8 cellular contexts compared by ENCODE assay signal in the genomic region with DNA sequence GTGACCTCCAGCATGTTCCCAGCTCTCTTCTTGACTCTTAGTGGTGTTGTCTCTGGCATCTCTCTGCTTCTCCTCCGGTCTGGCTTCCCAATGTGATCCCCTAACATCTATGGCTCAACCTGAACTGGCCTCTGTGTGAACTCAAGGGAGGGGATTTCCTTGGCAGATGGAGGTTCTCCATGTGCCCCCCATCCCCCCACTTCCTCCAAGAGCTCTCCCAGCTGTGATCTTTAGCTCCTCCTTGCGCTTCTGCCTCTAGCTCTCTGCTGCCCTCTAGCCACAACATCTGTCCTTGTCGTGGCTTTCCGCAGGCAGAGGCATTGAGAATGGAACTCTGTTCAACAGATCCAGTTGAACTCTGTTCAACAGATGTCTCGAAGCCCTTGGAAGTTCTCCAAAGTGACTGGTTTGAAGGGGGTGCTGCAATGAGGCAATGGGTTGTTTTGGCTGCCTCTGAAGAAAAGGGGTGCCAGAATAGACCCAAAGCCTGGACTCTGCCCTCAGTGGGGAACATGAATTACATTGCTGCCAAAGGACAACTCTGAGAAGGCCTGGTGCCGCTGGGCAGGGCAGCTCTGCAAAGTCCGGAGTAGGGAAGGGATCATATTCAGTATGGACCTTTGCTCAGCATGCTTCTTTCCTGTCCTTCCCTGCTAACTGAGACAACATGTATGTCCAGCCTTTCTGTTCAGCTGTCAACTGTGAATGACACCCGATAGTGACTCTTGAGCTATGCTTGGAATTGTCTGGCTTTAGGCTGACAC.
DNase-seq lines count a peak whose midpoint lies in the region; ATAC-seq, FAIRE-seq and TF ChIP-seq lines count a peak whose summit lies in the region.

No MANE protein-coding gene starts in this region.

- 30% methylated on average over 8 of the region's 8 CpGs for WGBS in A549 (ENCODE audit: missing lambda C conversion rate)
- 14% methylated on average over 8 of the region's 8 CpGs for WGBS in liver

- no peaks in the 10 kb centered on the region for H3K27me3 ChIP-seq in liver (ENCODE audit: control insufficient read depth in 4 of 4, insufficient read depth in 4 of 4, low read length in 3 of 4)

- peak overlapping the region in 1 of 2 donors; percentile 24 for H3K9ac ChIP-seq in liver (ENCODE audit: low read depth in 1 of 2, low read length in 2 of 2)

- no peak for TF ChIP-seq POLR2A in A549 (IDR thresholded peaks at IDR 0.05; ENCODE audit: low read length)

- H3K9me3 ChIP-seq in A549 (no peaks in the 10 kb centered on the region), liver (ENCODE audit: control insufficient read depth in 4 of 4, low read length in 3 of 4) (no peaks in the 10 kb centered on the region)

- peak; percentile 93 for FAIRE-seq in A549 (lab: Jason Lieb, UNC)

- no peak overlapping the region for H3K4me3 ChIP-seq in A549
- no peak overlapping the region for H3K4me3 ChIP-seq in coronary artery
- H3K4me3 ChIP-seq in liver (ENCODE audit: low read depth in 1 of 3, low read length in 3 of 3) = no peak overlapping the region

- H3K4me2 ChIP-seq in A549 = peak overlapping the region; percentile 56

- TF ChIP-seq CTCF in A549 (IDR thresholded peaks at IDR 0.05) (peak; percentile 86), coronary artery (IDR thresholded peaks at IDR 0.05) (peak; percentile 68), liver (IDR thresholded peaks at IDR 0.05; ENCODE audit: low read depth, low read length, missing input control) (peak; percentile 84)

- peak; percentile 91 to 96 for TF ChIP-seq RAD21 in A549 (conservative IDR thresholded peaks at IDR 0.05 in 1 of 2, IDR thresholded peaks at IDR 0.05 in 1 of 2)
- TF ChIP-seq RAD21 in liver (IDR thresholded peaks at IDR 0.05) = peak; percentile 94 to 96

- POLR2A ChIA-PET in A549 (lab: Yijun Ruan, JAX) = interaction anchor here (0.6 to 2.7 kb wide), 6 partner anchors 39 to 607 kb away, joined by 3 to 30 read pairs (median 4); a partner anchor contains a TSS

- peak; percentile 97 to 98 for ATAC-seq in A549
- peak; percentile 76 for ATAC-seq in GM18499 (IDR thresholded peaks at IDR 0.05; ENCODE audit: insufficient read depth, unreplicated experiment)
- peak; percentile 67 for ATAC-seq in HG03135 (IDR thresholded peaks at IDR 0.05; ENCODE audit: unreplicated experiment)

- TF ChIP-seq EP300 in A549 (IDR thresholded peaks at IDR 0.05) = peak in 1 of 2 experiments; percentile 42; a peak in 1 of 5 replicates

- DNase-seq in A549 (ENCODE audit: low read depth in 1 of 2, low spot score in 1 of 2) (peak; percentile 78 to 96), NCI-H345 treated with DMSO at 0.1 percent for 48 hours (lab: John Stamatoyannopoulos, UW; ENCODE audit: unreplicated experiment) (peak; percentile 18), coronary artery (ENCODE audit: low spot score) (peak; percentile 84)
- DNase-seq in activated CD4-positive, CD25-positive, alpha-beta regulatory T cell treated with anti-CD3 and anti-CD28 coated beads, Interleukin-2, amount 50 U/mL, for 72 hours = peak; percentile 48
- DNase-seq in stimulated activated CD8-positive, alpha-beta memory T cell treated with anti-CD3 and anti-CD28 coated beads, Interleukin-12 subunit alpha, Interleukin-12 subunit beta, amount 100 ng/mL, for 4 hours (ENCODE audit: low read depth) = peak; percentile 9

- no peaks in the 10 kb centered on the region for H3K36me3 ChIP-seq in liver (ENCODE audit: control insufficient read depth in 4 of 4, insufficient read depth in 3 of 4, low read depth in 1 of 4, low read length in 3 of 4)

- CTCF ChIA-PET in A549 (lab: Yijun Ruan, JAX) = interaction anchor here (0.6 to 5.7 kb wide), 38 partner anchors 11 to 906 kb away, joined by 3 to 59 read pairs (median 4); a partner anchor contains a TSS

- H3K27ac ChIP-seq in A549 = peak overlapping the region; percentile 78 to 84
- H3K27ac ChIP-seq in coronary artery = peak overlapping the region in 1 of 2 donors; percentile 20
- peak overlapping the region; percentile 58 to 70 for H3K27ac ChIP-seq in liver (ENCODE audit: low read depth in 1 of 2, low read length in 2 of 2)

- H3K4me1 ChIP-seq in A549 (peaks cover 15% of the 10 kb centered on the region), liver (ENCODE audit: control insufficient read depth in 4 of 4, insufficient read depth in 4 of 4, low read length in 3 of 4) (peaks cover 0 to 17% (median 10%) of the 10 kb centered on the region in 4 donors)

TF ChIP-seq in A549, 52 proteins besides CTCF, POLR2A, EP300 and RAD21 (continues in another document):
- TF ChIP-seq ZSCAN20 (CRISPR knock-in tag; IDR thresholded peaks at IDR 0.05) (no peak), ZNF302 (CRISPR knock-in tag; IDR thresholded peaks at IDR 0.05) (no peak), HDAC2 (IDR thresholded peaks at IDR 0.05) (no peak), FOSL2 (IDR thresholded peaks at IDR 0.05) (no peak), FOSL2 (CRISPR knock-in tag; IDR thresholded peaks at IDR 0.05) (0 out of 2 replicates have a peak, but pooled peaks have one; percentile 9), SMC3 (IDR thresholded peaks at IDR 0.05) (peak; percentile 87), HEYL (CRISPR knock-in tag; IDR thresholded peaks at IDR 0.05) (no peak), NR3C1 (IDR thresholded peaks at IDR 0.05) (no peak), TFCP2L1 (CRISPR knock-in tag; IDR thresholded peaks at IDR 0.05) (no peak), GATA3 (IDR thresholded peaks at IDR 0.05; ENCODE audit: borderline replicate concordance) (peak; percentile 63), RNF2 (IDR thresholded peaks at IDR 0.05; ENCODE audit: borderline replicate concordance, low read depth) (no peak), CEBPB (IDR thresholded peaks at IDR 0.05) (no peak; a peak in 1 of 4 replicates), MAZ (IDR thresholded peaks at IDR 0.05; ENCODE audit: borderline replicate concordance, low read depth, low read length) (no peak), ZFP36 (IDR thresholded peaks at IDR 0.05; ENCODE audit: borderline replicate concordance, partially characterized antibody) (no peak), MAFK (IDR thresholded peaks at IDR 0.05; ENCODE audit: partially characterized antibody) (no peak), HOXB5 (CRISPR knock-in tag; IDR thresholded peaks at IDR 0.05) (no peak), ZC3H11A (IDR thresholded peaks at IDR 0.05) (no peak), POLR2AphosphoS2 (conservative IDR thresholded peaks at IDR 0.05; ENCODE audit: low read length) (no peak), SREBF2 (IDR thresholded peaks at IDR 0.05) (no peak), RARB (CRISPR knock-in tag; IDR thresholded peaks at IDR 0.05) (peak; percentile 95)
- TF ChIP-seq, protein P1, sequence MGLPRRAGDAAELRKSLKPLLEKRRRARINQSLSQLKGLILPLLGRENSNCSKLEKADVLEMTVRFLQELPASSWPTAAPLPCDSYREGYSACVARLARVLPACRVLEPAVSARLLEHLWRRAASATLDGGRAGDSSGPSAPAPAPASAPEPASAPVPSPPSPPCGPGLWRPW (IDR thresholded peaks at IDR 0.05) = no peak
- TF ChIP-seq, protein P2, sequence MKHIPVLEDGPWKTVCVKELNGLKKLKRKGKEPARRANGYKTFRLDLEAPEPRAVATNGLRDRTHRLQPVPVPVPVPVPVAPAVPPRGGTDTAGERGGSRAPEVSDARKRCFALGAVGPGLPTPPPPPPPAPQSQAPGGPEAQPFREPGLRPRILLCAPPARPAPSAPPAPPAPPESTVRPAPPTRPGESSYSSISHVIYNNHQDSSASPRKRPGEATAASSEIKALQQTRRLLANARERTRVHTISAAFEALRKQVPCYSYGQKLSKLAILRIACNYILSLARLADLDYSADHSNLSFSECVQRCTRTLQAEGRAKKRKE (CRISPR knock-in tag; IDR thresholded peaks at IDR 0.05; ENCODE audit: low read depth) = peak; percentile 57; the same call in 1 of the 2 replicates

TF ChIP-seq in liver, 16 proteins besides CTCF, POLR2A, EP300 and RAD21 (continues in another document):
- TF ChIP-seq, protein P3, sequence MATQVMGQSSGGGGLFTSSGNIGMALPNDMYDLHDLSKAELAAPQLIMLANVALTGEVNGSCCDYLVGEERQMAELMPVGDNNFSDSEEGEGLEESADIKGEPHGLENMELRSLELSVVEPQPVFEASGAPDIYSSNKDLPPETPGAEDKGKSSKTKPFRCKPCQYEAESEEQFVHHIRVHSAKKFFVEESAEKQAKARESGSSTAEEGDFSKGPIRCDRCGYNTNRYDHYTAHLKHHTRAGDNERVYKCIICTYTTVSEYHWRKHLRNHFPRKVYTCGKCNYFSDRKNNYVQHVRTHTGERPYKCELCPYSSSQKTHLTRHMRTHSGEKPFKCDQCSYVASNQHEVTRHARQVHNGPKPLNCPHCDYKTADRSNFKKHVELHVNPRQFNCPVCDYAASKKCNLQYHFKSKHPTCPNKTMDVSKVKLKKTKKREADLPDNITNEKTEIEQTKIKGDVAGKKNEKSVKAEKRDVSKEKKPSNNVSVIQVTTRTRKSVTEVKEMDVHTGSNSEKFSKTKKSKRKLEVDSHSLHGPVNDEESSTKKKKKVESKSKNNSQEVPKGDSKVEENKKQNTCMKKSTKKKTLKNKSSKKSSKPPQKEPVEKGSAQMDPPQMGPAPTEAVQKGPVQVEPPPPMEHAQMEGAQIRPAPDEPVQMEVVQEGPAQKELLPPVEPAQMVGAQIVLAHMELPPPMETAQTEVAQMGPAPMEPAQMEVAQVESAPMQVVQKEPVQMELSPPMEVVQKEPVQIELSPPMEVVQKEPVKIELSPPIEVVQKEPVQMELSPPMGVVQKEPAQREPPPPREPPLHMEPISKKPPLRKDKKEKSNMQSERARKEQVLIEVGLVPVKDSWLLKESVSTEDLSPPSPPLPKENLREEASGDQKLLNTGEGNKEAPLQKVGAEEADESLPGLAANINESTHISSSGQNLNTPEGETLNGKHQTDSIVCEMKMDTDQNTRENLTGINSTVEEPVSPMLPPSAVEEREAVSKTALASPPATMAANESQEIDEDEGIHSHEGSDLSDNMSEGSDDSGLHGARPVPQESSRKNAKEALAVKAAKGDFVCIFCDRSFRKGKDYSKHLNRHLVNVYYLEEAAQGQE (IDR thresholded peaks at IDR 0.05) = peak; percentile 36
- TF ChIP-seq EGR1 (IDR thresholded peaks at IDR 0.05; ENCODE audit: low read depth in 2 of 2) (peak in 1 of 2 donors; percentile 60), FOXA1 (IDR thresholded peaks at IDR 0.05) (peak; percentile 24), YY1 (IDR thresholded peaks at IDR 0.05) (peak; percentile 74), JUND (IDR thresholded peaks at IDR 0.05) (peak; percentile 91 to 95), GABPA (IDR thresholded peaks at IDR 0.05 in 1 of 2, conservative IDR thresholded peaks at IDR 0.05 in 1 of 2) (peak in 1 of 2 donors; percentile 25), FOXA2 (IDR thresholded peaks at IDR 0.05) (no peak), TAF1 (conservative IDR thresholded peaks at IDR 0.05) (peak; percentile 32), SP1 (IDR thresholded peaks at IDR 0.05) (peak; percentile 94)
- TF ChIP-seq, protein P4, sequence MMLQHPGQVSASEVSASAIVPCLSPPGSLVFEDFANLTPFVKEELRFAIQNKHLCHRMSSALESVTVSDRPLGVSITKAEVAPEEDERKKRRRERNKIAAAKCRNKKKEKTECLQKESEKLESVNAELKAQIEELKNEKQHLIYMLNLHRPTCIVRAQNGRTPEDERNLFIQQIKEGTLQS (IDR thresholded peaks at IDR 0.05) = peak; percentile 86

Comparison
In these comparisons a context has a peak if more than half of its experiments do, and no peak if none do; other contexts are left out.
1. DNase-seq: peak in every context shown above with its lines; median percentile 87 in A549; 84 in coronary artery; 48 in activated CD4-positive, CD25-positive, alpha-beta regulatory T cell treated with anti-CD3 and anti-CD28 coated beads, Interleukin-2, amount 50 U/mL, for 72 hours; 18 in NCI-H345 treated with DMSO at 0.1 percent for 48 hours; 9 in stimulated activated CD8-positive, alpha-beta memory T cell treated with anti-CD3 and anti-CD28 coated beads, Interleukin-12 subunit alpha, Interleukin-12 subunit beta, amount 100 ng/mL, for 4 hours.